Comparison of ENCODE assay signal across 27 cellular contexts in genomic region chr1:222093518-222093917, GRCh38.
"Had no signal": no experiment of that assay in that cellular context is flagged by ENCODE, and none has a peak within 500 bp of the region (broad histone marks: within the 10 kb centered on the region; RNA-seq: fewer than 3 reads in every experiment).

No MANE protein-coding gene starts in this region.

- ATAC-seq: effector memory CD8-positive, alpha-beta T cell; esophagus mucosa; gastrocnemius medialis; heart right ventricle; left cardiac atrium; lower lobe of right lung; mucosa of descending colon had no signal

- H3K4me1 ChIP-seq: colonic mucosa, gastrocnemius medialis, lower lobe of right lung had no signal

- H3K4me3 ChIP-seq: colonic mucosa, esophagus squamous epithelium, gastrocnemius medialis, heart right ventricle, left ventricle myocardium inferior, lower lobe of right lung, mucosa of descending colon had no signal

- H3K9me3 Mint-ChIP-seq: dendritic cell treated with granulocyte-macrophage colony-stimulating factor and Interleukin-4, amounts not matched to agents 40 ng/mL and 50 ng/mL, for 4 days; effector memory CD8-positive, alpha-beta T cell; endodermal cell; mesothelial cell of epicardium; naive B cell had no signal

- H3K36me3 Mint-ChIP-seq: mesothelial cell of epicardium, naive B cell had no signal

- H3K36me3 ChIP-seq: colonic mucosa, esophagus squamous epithelium, gastrocnemius medialis, heart right ventricle, left ventricle myocardium inferior, lower lobe of right lung had no signal

- H3K27me3 ChIP-seq: colonic mucosa, esophagus squamous epithelium, gastrocnemius medialis had no signal

- H3K27ac Mint-ChIP-seq: dendritic cell treated with granulocyte-macrophage colony-stimulating factor and Interleukin-4, amounts not matched to agents 40 ng/mL and 50 ng/mL, for 4 days; effector memory CD8-positive, alpha-beta T cell; endodermal cell; mesothelial cell of epicardium had no signal

- H3K4me1 Mint-ChIP-seq: endodermal cell, mesothelial cell of epicardium, naive B cell had no signal

- H3K27me3 Mint-ChIP-seq: dendritic cell treated with granulocyte-macrophage colony-stimulating factor and Interleukin-4, amounts not matched to agents 40 ng/mL and 50 ng/mL, for 4 days had no signal

- DNase-seq: colonic mucosa; cortex of kidney; effector CD8-positive, alpha-beta T cell; effector memory CD8-positive, alpha-beta T cell; endodermal cell; erythroblast; esophagus squamous epithelium; foreskin fibroblast; foreskin melanocyte; gastrocnemius medialis; glutamatergic neuron; head of caudate nucleus; heart right ventricle; hippocampal formation; left cardiac atrium; left ventricle myocardium inferior; lower lobe of right lung; mesenchymal stem cell; mucosa of descending colon; naive B cell had no signal

- H3K4me3 Mint-ChIP-seq: dendritic cell treated with granulocyte-macrophage colony-stimulating factor and Interleukin-4, amounts not matched to agents 40 ng/mL and 50 ng/mL, for 4 days; effector memory CD8-positive, alpha-beta T cell; endodermal cell; mesothelial cell of epicardium; naive B cell had no signal

- H3K27ac ChIP-seq: colonic mucosa, epithelial cell of prostate, esophagus squamous epithelium, gastrocnemius medialis, heart right ventricle, left ventricle myocardium inferior, lower lobe of right lung had no signal

- H3K9me3 ChIP-seq: colonic mucosa, esophagus squamous epithelium, gastrocnemius medialis, heart right ventricle, left ventricle myocardium inferior, lower lobe of right lung, mucosa of descending colon had no signal

- FAIRE-seq: endometrium, islet of Langerhans, keratinocyte had no signal
